8 cellular contexts compared by ENCODE assay signal in the genomic region with DNA sequence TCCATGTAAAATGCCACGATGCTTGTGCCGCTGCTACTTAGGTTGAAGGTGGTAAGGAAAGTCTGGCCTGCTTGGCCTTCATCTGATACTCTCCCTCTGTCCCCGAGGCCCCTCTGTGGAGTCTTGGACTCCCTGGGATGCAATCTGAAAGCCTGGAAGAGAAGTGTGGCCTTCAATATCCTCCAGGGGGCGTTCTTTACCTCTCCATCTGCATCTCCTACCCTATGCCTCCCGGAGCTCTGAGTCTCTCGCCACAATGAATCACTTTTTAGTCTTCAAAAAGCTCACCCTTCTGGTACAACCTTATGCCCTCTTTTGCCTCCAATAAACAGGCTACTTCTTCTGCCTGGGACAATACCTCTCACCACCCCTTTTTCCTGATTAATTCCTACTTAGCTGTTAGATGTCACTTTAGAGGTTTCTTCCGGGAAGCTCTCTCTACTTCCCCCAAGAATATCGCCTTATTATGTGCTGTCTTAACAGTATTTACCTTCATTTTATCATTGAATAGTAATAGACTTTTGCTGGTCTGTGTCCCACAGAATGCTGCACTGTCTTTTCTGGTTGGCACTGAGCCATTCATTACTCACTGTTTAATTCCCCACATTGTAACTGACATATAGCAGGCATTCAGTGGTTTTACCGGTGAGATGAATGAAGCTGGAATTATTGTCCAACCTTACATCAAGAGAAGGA. TPM values are rescaled to one million over a fixed set of nuclear protein-coding genes. Genes with fewer than 3 reads are reported as not detected.
A peak's percentile ranks its signal among the peaks of the same experiment; 100 is the strongest.
DNase-seq lines count a peak whose midpoint lies in the region; ATAC-seq lines count a peak whose summit lies in the region.

No MANE protein-coding gene starts in this region.

- ATAC-seq in HG02798 (IDR thresholded peaks at IDR 0.05; ENCODE audit: poor library complexity, unreplicated experiment) (peak; percentile 75), GM18873 (IDR thresholded peaks at IDR 0.05; ENCODE audit: low FRiP score, unreplicated experiment) (no peak)
- peak; percentile 92 for ATAC-seq in stimulated activated naive CD8-positive, alpha-beta T cell treated with anti-CD3 and anti-CD28 coated beads, Interleukin-15, Interleukin-2, amounts not matched to agents 100 U/mL and 50 U/mL, for 24 hours

- in situ Hi-C loops in G401 (cut with HindIII; ENCODE audit: low sequenced_read_pairs) = no loop called here

- DNase-seq in G401 (ENCODE audit: low spot score) (peak; percentile 38), NCI-H345 treated with DMSO at 0.1 percent for 48 hours (lab: John Stamatoyannopoulos, UW; ENCODE audit: unreplicated experiment) (peak; percentile 76), ecto neural progenitor cell (ENCODE audit: low spot score) (peak; percentile 67), lung microvascular endothelial cell (ENCODE audit: low read depth in 2 of 2) (peak; percentile 63 to 65)
- DNase-seq in activated CD4-positive, alpha-beta T cell treated with anti-CD3 and anti-CD28 coated beads for 48 hours = peak; percentile 65
- peak; percentile 44 for DNase-seq in stimulated activated naive CD8-positive, alpha-beta T cell treated with anti-CD3 and anti-CD28 coated beads, Interleukin-15, Interleukin-2, amounts not matched to agents 100 U/mL and 50 U/mL, for 24 hours

RNA-seq across cellular contexts. Expression of a gene that starts 13.9 kb away (rescaled TPM):
- total RNA-seq in G401 (2014; rRNA removed; shearing (Covaris generic)) = 38.6 and 40.8 TPM in 2 replicates
- total RNA-seq in lung microvascular endothelial cell = 52.7 and 53.6 TPM in 2 replicates

RNA-seq across cellular contexts. Expression of a gene that starts 21.0 kb away (rescaled TPM):
- total RNA-seq in G401 (2014; rRNA removed; shearing (Covaris generic)) = not detected in 2 replicates
- total RNA-seq in lung microvascular endothelial cell = 5.0 and 7.4 TPM in 2 replicates
